16 cellular contexts compared by ENCODE assay signal in genomic region chr1:109388884-109389637, GRCh38. TPM values are rescaled to one million over a fixed set of nuclear protein-coding genes. Genes with fewer than 3 reads are reported as not detected.
DNase-seq lines count a peak whose midpoint lies in the region; ATAC-seq and TF ChIP-seq lines count a peak whose summit lies in the region.
"Had no signal": no experiment of that assay in that cellular context is flagged by ENCODE, and none has a peak within 500 bp of the region (broad histone marks: within the 10 kb centered on the region; RNA-seq: fewer than 3 reads in every experiment).

No MANE protein-coding gene starts in this region.

- no peaks in the 10 kb centered on the region for H3K27me3 ChIP-seq in adipocyte (replicated peaks; ENCODE audit: control insufficient read depth, insufficient read depth, low read length)
- H3K27me3 ChIP-seq in esophagus muscularis mucosa = no peaks in the 10 kb centered on the region
- no peaks in the 10 kb centered on the region for H3K27me3 ChIP-seq in neutrophil
- H3K27me3 ChIP-seq in transverse colon = no peaks in the 10 kb centered on the region
- H3K27me3 ChIP-seq: brain microvascular endothelial cell had no signal

- H3K36me3 ChIP-seq in adipocyte (ENCODE audit: control insufficient read depth, insufficient read depth, low read length, severe bottlenecking) (no peaks in the 10 kb centered on the region), esophagus muscularis mucosa (no peaks in the 10 kb centered on the region), neutrophil (no peaks in the 10 kb centered on the region), transverse colon (no peaks in the 10 kb centered on the region)
- H3K36me3 ChIP-seq: brain microvascular endothelial cell had no signal

- H3K4me1 ChIP-seq in adipocyte (ENCODE audit: control insufficient read depth, insufficient read depth, low read length) = peaks cover 86% of the 10 kb centered on the region
- H3K4me1 ChIP-seq in esophagus muscularis mucosa = peaks cover 67 to 100% (median 100%) of the 10 kb centered on the region in 4 donors
- H3K4me1 ChIP-seq in neutrophil (ENCODE audit: control insufficient read depth in 1 of 2, insufficient read depth in 1 of 2, low read depth in 1 of 2, low read length in 1 of 2) = peaks cover 71 to 80% of the 10 kb centered on the region in 2 experiments
- peaks cover 34 to 78% (median 48%) of the 10 kb centered on the region in 4 donors for H3K4me1 ChIP-seq in transverse colon

- ATAC-seq in HG03520 (IDR thresholded peaks at IDR 0.05; ENCODE audit: unreplicated experiment) = no peak
- ATAC-seq: HCT116; SK-N-SH treated with all-trans-retinoic acid at 6 μM for 48 hours; stimulated activated naive CD8-positive, alpha-beta T cell treated with anti-CD3 and anti-CD28 coated beads, Interleukin-15, amount 100 ng/mL, for 72 hours had no signal

- no peaks in the 10 kb centered on the region for H3K9me3 ChIP-seq in adipocyte (ENCODE audit: control insufficient read depth, low read length)
- H3K9me3 ChIP-seq in esophagus muscularis mucosa = no peaks in the 10 kb centered on the region
- H3K9me3 ChIP-seq in neutrophil = no peaks in the 10 kb centered on the region
- H3K9me3 ChIP-seq in transverse colon = no peaks in the 10 kb centered on the region

- DNase-seq in adipocyte (ENCODE audit: low read depth) = no peak
- DNase-seq in esophagus muscularis mucosa (ENCODE audit: extremely low spot score) = no peak
- no peak for DNase-seq in transverse colon
- no peak for DNase-seq in NCI-H2171 (lab: John Stamatoyannopoulos, UW)
- DNase-seq in hepatic stellate cell (ENCODE audit: low spot score) = no peak
- DNase-seq: activated effector memory CD4-positive, alpha-beta T cell treated with anti-CD3 and anti-CD28 coated beads, Interleukin-2, amount 50 U/mL, for 16 hours; brain microvascular endothelial cell; mammary epithelial cell; NCI-H1105 treated with DMSO at 0.1 percent for 48 hours; NCI-H345; stimulated activated naive CD8-positive, alpha-beta T cell treated with anti-CD3 and anti-CD28 coated beads, Interleukin-15, amount 100 ng/mL, for 72 hours had no signal

- WGBS in esophagus muscularis mucosa = 44% methylated on average over 7 of the region's 7 CpGs
- WGBS in transverse colon (ENCODE audit: low coverage in 1 of 2), 2 donors = 66 to 69% methylated on average over 5 to 7 of the region's 7 CpGs

- H3K4me3 ChIP-seq in adipocyte (ENCODE audit: low read length) = peak overlapping the region; percentile 82
- H3K4me3 ChIP-seq in esophagus muscularis mucosa = no peak overlapping the region
- peak overlapping the region in 1 of 2 experiments; percentile 25 for H3K4me3 ChIP-seq in neutrophil (ENCODE audit: low read depth in 1 of 2, low read length in 1 of 2)
- no peak overlapping the region for H3K4me3 ChIP-seq in transverse colon

- TF ChIP-seq EP300 in esophagus muscularis mucosa (IDR thresholded peaks at IDR 0.05) (no peak), transverse colon (IDR thresholded peaks at IDR 0.05; ENCODE audit: low read depth) (no peak)

- TF ChIP-seq CTCF in esophagus muscularis mucosa (IDR thresholded peaks at IDR 0.05) = no peak
- TF ChIP-seq CTCF in neutrophil (IDR thresholded peaks at IDR 0.05) = no peak
- no peak for TF ChIP-seq CTCF in transverse colon (IDR thresholded peaks at IDR 0.05)

- no peak for TF ChIP-seq POLR2A in esophagus muscularis mucosa (IDR thresholded peaks at IDR 0.05; ENCODE audit: low read depth)
- TF ChIP-seq POLR2A in transverse colon (IDR thresholded peaks at IDR 0.05) = no peak

- H3K9ac ChIP-seq in adipocyte (ENCODE audit: low read length) = peak overlapping the region; percentile 93

- intact Hi-C loops in esophagus muscularis mucosa (cut with DNase I) = no loop called here
- intact Hi-C loops in transverse colon (cut with DNase I; ENCODE audit: low total_unique reads) = no loop called here

- in situ Hi-C loops in transverse colon (cut with MboI; ENCODE audit: low pct_ligation_motif_present in 1 of 4, low pct_unique_long_range_greater_than_20kb in 1 of 4, low sequenced_read_pairs in 3 of 4) = no loop called here

- H3K27ac ChIP-seq in esophagus muscularis mucosa (replicated peaks in 1 of 4) = peak overlapping the region; percentile 82 to 95 (median 90)
- peak overlapping the region; percentile 89 for H3K27ac ChIP-seq in neutrophil
- H3K27ac ChIP-seq in transverse colon = peak overlapping the region; percentile 85 to 89 (median 86)
- H3K27ac ChIP-seq: brain microvascular endothelial cell, VCaP had no signal

RNA-seq across cellular contexts. Expression of gene SORT1, which starts 8.7 kb away (rescaled TPM):
- total RNA-seq in esophagus muscularis mucosa (100 to 1,000 TPM in 3 of 4 donors, 10 to 100 TPM in 1; 92.6 to 136 (median 134) TPM), transverse colon (10 to 100 TPM; 53.5 to 79.3 (median 66.2) TPM)

RNA-seq across cellular contexts. Expression of gene PSMA5, which starts 37.2 kb away (rescaled TPM):
- total RNA-seq in esophagus muscularis mucosa = 10 to 100 TPM; 15.8 to 29.8 (median 27.4) TPM
- 10 to 100 TPM; 28.4 to 41.8 (median 33.3) TPM for total RNA-seq in transverse colon
